In genomic region chr1:2322065-2322571, GRCh38 we compare ENCODE assay signal across 11 cellular contexts.
DNase-seq lines count a peak whose midpoint lies in the region; ATAC-seq, FAIRE-seq and TF ChIP-seq lines count a peak whose summit lies in the region.
"Had no signal": no experiment of that assay in that cellular context is flagged by ENCODE, and none has a peak within 500 bp of the region (broad histone marks: within the 10 kb centered on the region; RNA-seq: fewer than 3 reads in every experiment).

No MANE protein-coding gene starts in this region.

- H4K20me1 ChIP-seq in astrocyte (ENCODE audit: insufficient read depth, low read length) = no peaks in the 10 kb centered on the region

- peak; percentile 93 for DNase-seq in ELF-1 (ENCODE audit: low read depth, low spot score)
- DNase-seq in astrocyte (ENCODE audit: low read depth) = peak; percentile 87
- DNase-seq in hepatic stellate cell (ENCODE audit: low spot score) = peak; percentile 98
- no peak for DNase-seq in prostate gland (ENCODE audit: low spot score)
- no peak for DNase-seq in natural killer cell
- DNase-seq in activated CD8-positive, alpha-beta memory T cell treated with anti-CD3 and anti-CD28 coated beads for 24 hours = no peak
- DNase-seq in activated CD4-positive, alpha-beta T cell treated with anti-CD3 and anti-CD28 coated beads, Interleukin-2, amount 10 ng/mL, durations not matched to agents 7 days and 5 days = no peak
- DNase-seq: activated naive CD8-positive, alpha-beta T cell treated with anti-CD3 and anti-CD28 coated beads, Interleukin-2, amount 10 ng/mL, durations not matched to agents 7 days and 5 days; NCI-H2171 treated with DMSO at 0.1 percent for 48 hours had no signal

- H3K9me3 ChIP-seq in astrocyte (ENCODE audit: insufficient read depth, low read depth, low read length) = no peaks in the 10 kb centered on the region
- H3K9me3 ChIP-seq in prostate gland = no peaks in the 10 kb centered on the region

- no peak for FAIRE-seq in astrocyte (lab: Jason Lieb, UNC)
- FAIRE-seq: GM18507 had no signal

- H2AFZ ChIP-seq in astrocyte (ENCODE audit: low read depth, low read length) = peak overlapping the region; percentile 38

- peak overlapping the region; percentile 74 for H3K4me2 ChIP-seq in astrocyte (ENCODE audit: low read length)

- H3K27ac Mint-ChIP-seq in astrocyte (ENCODE audit: unreplicated experiment) (peak overlapping the region; percentile 69), natural killer cell (no peak overlapping the region)
- H3K27ac Mint-ChIP-seq in activated CD4-positive, alpha-beta T cell treated with anti-CD3 and anti-CD28 coated beads, Interleukin-2, amount 10 ng/mL, durations not matched to agents 7 days and 5 days = no peak overlapping the region
- H3K27ac Mint-ChIP-seq: activated naive CD8-positive, alpha-beta T cell treated with anti-CD3 and anti-CD28 coated beads, Interleukin-2, amount 10 ng/mL, durations not matched to agents 7 days and 5 days had no signal

- no peak for TF ChIP-seq POLR2A in prostate gland (IDR thresholded peaks at IDR 0.05)

- TF ChIP-seq CTCF in astrocyte (IDR thresholded peaks at IDR 0.05; ENCODE audit: insufficient read depth, low read depth, low read length) (no peak), prostate gland (IDR thresholded peaks at IDR 0.05) (no peak), natural killer cell (IDR thresholded peaks at IDR 0.05) (no peak)

- WGBS in prostate gland = 7% methylated on average over 30 of the region's 30 CpGs

- H3K9me3 Mint-ChIP-seq in astrocyte (ENCODE audit: unreplicated experiment) = peaks cover 3% of the 10 kb centered on the region
- H3K9me3 Mint-ChIP-seq in natural killer cell = no peaks in the 10 kb centered on the region
- H3K9me3 Mint-ChIP-seq in activated CD4-positive, alpha-beta T cell treated with anti-CD3 and anti-CD28 coated beads, Interleukin-2, amount 10 ng/mL, durations not matched to agents 7 days and 5 days = no peaks in the 10 kb centered on the region

- peaks cover 3% of the 10 kb centered on the region for H3K4me1 Mint-ChIP-seq in astrocyte (ENCODE audit: low read depth, unreplicated experiment)
- H3K4me1 Mint-ChIP-seq in natural killer cell = peaks cover 0 to 6% of the 10 kb centered on the region in 2 donors
- peaks cover 2% of the 10 kb centered on the region for H3K4me1 Mint-ChIP-seq in activated CD4-positive, alpha-beta T cell treated with anti-CD3 and anti-CD28 coated beads, Interleukin-2, amount 10 ng/mL, durations not matched to agents 7 days and 5 days

- POLR2A ChIA-PET in activated CD4-positive, alpha-beta T cell treated with anti-CD3 and anti-CD28 coated beads, Interleukin-2, amount 10 ng/mL, durations not matched to agents 7 days and 5 days (lab: Charles Lee) = no interaction called here

- no peaks in the 10 kb centered on the region for H3K79me2 ChIP-seq in astrocyte (ENCODE audit: insufficient read depth, low read length)

- peaks cover 14% of the 10 kb centered on the region for H3K27me3 Mint-ChIP-seq in astrocyte (ENCODE audit: low read depth, unreplicated experiment)
- H3K27me3 Mint-ChIP-seq in natural killer cell (ENCODE audit: low read depth in 2 of 2) = peaks cover 0 to 5% of the 10 kb centered on the region in 2 donors
- H3K27me3 Mint-ChIP-seq in activated CD4-positive, alpha-beta T cell treated with anti-CD3 and anti-CD28 coated beads, Interleukin-2, amount 10 ng/mL, durations not matched to agents 7 days and 5 days = no peaks in the 10 kb centered on the region

- H3K4me3 Mint-ChIP-seq in astrocyte (ENCODE audit: unreplicated experiment) (no peak overlapping the region), natural killer cell (no peak overlapping the region)
- H3K4me3 Mint-ChIP-seq in activated CD4-positive, alpha-beta T cell treated with anti-CD3 and anti-CD28 coated beads, Interleukin-2, amount 10 ng/mL, durations not matched to agents 7 days and 5 days = no peak overlapping the region
- H3K4me3 Mint-ChIP-seq: activated naive CD8-positive, alpha-beta T cell treated with anti-CD3 and anti-CD28 coated beads, Interleukin-2, amount 10 ng/mL, durations not matched to agents 7 days and 5 days had no signal

- CTCF ChIA-PET in activated CD4-positive, alpha-beta T cell treated with anti-CD3 and anti-CD28 coated beads, Interleukin-2, amount 10 ng/mL, durations not matched to agents 7 days and 5 days (lab: Charles Lee) = interaction anchor here (1.2 to 1.5 kb wide), 2 partner anchors 9 to 127 kb away, joined by 3 to 7 read pairs; partner anchors contain the start of gene FAAP20

- H3K9ac ChIP-seq in astrocyte (ENCODE audit: low read length) = peak overlapping the region; percentile 82

- no peak for ATAC-seq in GM18511 (IDR thresholded peaks at IDR 0.05; ENCODE audit: unreplicated experiment)
- no peak for ATAC-seq in natural killer cell

- H3K4me1 ChIP-seq in astrocyte (ENCODE audit: insufficient read depth, low read length) = peaks cover 23% of the 10 kb centered on the region
- peaks cover 23% of the 10 kb centered on the region for H3K4me1 ChIP-seq in prostate gland (replicated peaks)

- H3K4me3 ChIP-seq in astrocyte (ENCODE audit: insufficient read depth, low read depth, low read length) (no peak overlapping the region), prostate gland (peak overlapping the region in 1 of 2 donors; percentile 3)

- intact Hi-C loops in prostate gland (cut with DNase I) (loop anchor here (2.0 kb wide), 1 partner anchor 59 kb away; no protein-coding TSS in a partner anchor), natural killer cell (cut with micrococcal nuclease) (no loop called here)

- H3K36me3 ChIP-seq in astrocyte (ENCODE audit: insufficient read depth, low read length) = no peaks in the 10 kb centered on the region
- no peaks in the 10 kb centered on the region for H3K36me3 ChIP-seq in prostate gland

- no peaks in the 10 kb centered on the region for H3K27me3 ChIP-seq in astrocyte (ENCODE audit: insufficient read depth, low read length)
- H3K27me3 ChIP-seq in prostate gland (replicated peaks; ENCODE audit: insufficient read depth) = no peaks in the 10 kb centered on the region

- no peaks in the 10 kb centered on the region for H3K36me3 Mint-ChIP-seq in astrocyte (ENCODE audit: low read depth, unreplicated experiment)
- H3K36me3 Mint-ChIP-seq in natural killer cell = no peaks in the 10 kb centered on the region
- no peaks in the 10 kb centered on the region for H3K36me3 Mint-ChIP-seq in activated CD4-positive, alpha-beta T cell treated with anti-CD3 and anti-CD28 coated beads, Interleukin-2, amount 10 ng/mL, durations not matched to agents 7 days and 5 days (ENCODE audit: low read depth)
- H3K36me3 Mint-ChIP-seq: activated naive CD8-positive, alpha-beta T cell treated with anti-CD3 and anti-CD28 coated beads, Interleukin-2, amount 10 ng/mL, durations not matched to agents 7 days and 5 days had no signal

- H3K27ac ChIP-seq in astrocyte (ENCODE audit: low read depth, low read length) (peak overlapping the region; percentile 76), prostate gland (peak overlapping the region; percentile 66 to 74)

Comparison
In these comparisons a context has a peak if more than half of its experiments do, and no peak if none do; other contexts are left out.
1. DNase-seq: peak in ELF-1 (single experiment), astrocyte (single experiment) and hepatic stellate cell (single experiment); none in prostate gland (single experiment), natural killer cell (single experiment), activated CD8-positive, alpha-beta memory T cell treated with anti-CD3 and anti-CD28 coated beads for 24 hours (single experiment) and activated CD4-positive, alpha-beta T cell treated with anti-CD3 and anti-CD28 coated beads, Interleukin-2, amount 10 ng/mL, durations not matched to agents 7 days and 5 days (single experiment).